27 cellular contexts compared by ENCODE assay signal in the genomic region with DNA sequence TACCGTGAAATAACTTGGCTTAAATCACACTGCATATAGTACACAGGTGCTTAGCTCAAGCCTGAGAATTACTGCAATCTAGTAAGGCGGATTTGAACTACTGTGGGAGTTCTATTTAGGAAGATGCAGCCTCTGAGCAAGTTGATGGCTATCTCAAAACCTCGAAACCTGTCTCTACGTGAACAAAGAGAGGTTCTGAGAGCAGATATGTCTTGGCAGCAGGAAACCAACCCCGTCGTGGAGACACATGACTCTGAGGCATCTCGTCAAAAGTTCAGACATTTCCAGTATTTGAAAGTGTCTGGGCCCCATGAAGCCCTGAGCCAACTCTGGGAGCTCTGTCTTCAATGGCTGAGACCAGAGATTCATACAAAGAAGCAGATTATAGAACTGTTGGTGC. TPM values are rescaled to one million over a fixed set of nuclear protein-coding genes. Genes with fewer than 3 reads are reported as not detected.
"Had no signal": no experiment of that assay in that cellular context is flagged by ENCODE, and none has a peak within 500 bp of the region (broad histone marks: within the 10 kb centered on the region; RNA-seq: fewer than 3 reads in every experiment).

No MANE protein-coding gene starts in this region.

- H3K4me3 Mint-ChIP-seq: activated B cell treated with CpG ODN at 0.5 μM for 24 hours; activated T-cell treated with anti-CD3 and anti-CD28 coated beads, Interleukin-2, amount 50 U/mL, for 4 hours; central memory CD8-positive, alpha-beta T cell; memory B cell; nephron; stimulated activated naive B cell treated with anti-CD40 and anti-IgM and Interleukin-4, amounts not matched to agents 10 μg/mL and 1 μg/mL and 100 μg/mL, for 72 hours; type B pancreatic cell had no signal

- H3K27me3 Mint-ChIP-seq: activated B cell treated with CpG ODN at 0.5 μM for 24 hours, type B pancreatic cell had no signal

- H3K27me3 ChIP-seq: breast epithelium, ovary, testis, vagina had no signal

- H3K9me3 ChIP-seq: breast epithelium, neutrophil, ovary, prostate gland, testis, vagina had no signal

- H3K27ac Mint-ChIP-seq: activated B cell treated with CpG ODN at 0.5 μM for 24 hours; activated naive CD4-positive, alpha-beta T cell treated with anti-CD3 and anti-CD28 coated beads, Interleukin-2, amount 50 U/mL, for 72 hours; memory B cell; nephron; stimulated activated naive B cell treated with anti-CD40 and anti-IgM and Interleukin-4, amounts not matched to agents 10 μg/mL and 1 μg/mL and 100 μg/mL, for 72 hours; type B pancreatic cell had no signal

- H3K27ac ChIP-seq: breast epithelium, neutrophil, ovary, prostate gland, testis, vagina had no signal

- H3K4me3 ChIP-seq: breast epithelium, ovary, prostate gland, testis, vagina had no signal

- H3K36me3 ChIP-seq: breast epithelium, neutrophil, ovary, prostate gland, vagina had no signal

- H3K36me3 Mint-ChIP-seq: activated naive CD4-positive, alpha-beta T cell treated with anti-CD3 and anti-CD28 coated beads, Interleukin-2, amount 50 U/mL, for 72 hours; stimulated activated naive B cell treated with anti-CD40 and anti-IgM and Interleukin-4, amounts not matched to agents 10 μg/mL and 1 μg/mL and 100 μg/mL, for 72 hours had no signal

- H3K4me1 ChIP-seq: breast epithelium, prostate gland, testis had no signal

- H3K9me3 Mint-ChIP-seq: activated B cell treated with CpG ODN at 0.5 μM for 24 hours; activated naive CD4-positive, alpha-beta T cell treated with anti-CD3 and anti-CD28 coated beads, Interleukin-2, amount 50 U/mL, for 72 hours; activated T-cell treated with anti-CD3 and anti-CD28 coated beads, Interleukin-2, amount 50 U/mL, for 4 hours; central memory CD8-positive, alpha-beta T cell; memory B cell; nephron; stimulated activated naive B cell treated with anti-CD40 and anti-IgM and Interleukin-4, amounts not matched to agents 10 μg/mL and 1 μg/mL and 100 μg/mL, for 72 hours; type B pancreatic cell had no signal

- ATAC-seq: activated T-cell treated with anti-CD3 and anti-CD28 coated beads, Interleukin-2, amount 50 U/mL, for 4 hours; left ventricle myocardium superior; stimulated activated naive B cell treated with anti-CD40 and anti-IgM and Interleukin-4, amounts not matched to agents 10 μg/mL and 1 μg/mL and 100 μg/mL, for 72 hours had no signal

- DNase-seq: activated B cell treated with CpG ODN at 0.5 μM for 24 hours; activated CD8-positive, alpha-beta memory T cell treated with anti-CD3 and anti-CD28 coated beads, Interleukin-2, amount 50 U/mL, for 48 hours; activated effector memory CD4-positive, alpha-beta T cell treated with Interleukin-2 at 50 U/mL for 16 hours; activated T-cell treated with anti-CD3 and anti-CD28 coated beads, Interleukin-2, amount 50 U/mL, for 4 hours; effector memory CD4-positive, alpha-beta T cell; foreskin melanocyte; hypothalamus; left ventricle myocardium superior; ovary; stimulated activated CD4-positive, alpha-beta T cell treated with anti-CD3 and anti-CD28 coated beads, Interleukin-2, amount 100 ng/mL, for 48 hours; stimulated activated CD8-positive, alpha-beta memory T cell treated with anti-CD3 and anti-CD28 coated beads, Interleukin-4, amount 100 ng/mL, for 48 hours; stimulated activated naive B cell treated with anti-CD40 and anti-IgM and Interleukin-4, amounts not matched to agents 10 μg/mL and 1 μg/mL and 100 μg/mL, for 72 hours; testis had no signal

RNA-seq across cellular contexts. Expression of gene OR2D3, which starts 11.3 kb away (rescaled TPM):
- total RNA-seq: activated B cell treated with CpG ODN at 0.5 μM for 24 hours; activated CD8-positive, alpha-beta memory T cell treated with anti-CD3 and anti-CD28 coated beads for 36 hours; activated naive CD4-positive, alpha-beta T cell treated with anti-CD3 and anti-CD28 coated beads, Interleukin-2, amount 50 U/mL, for 72 hours; activated T-cell treated with anti-CD3 and anti-CD28 coated beads, Interleukin-2, amount 50 U/mL, for 4 hours; astrocyte; breast epithelium; dermis microvascular lymphatic vessel endothelial cell; left ventricle myocardium superior; ovary; prostate gland; T-helper 1 cell treated with Interleukin-12 subunit alpha and Interleukin-12 subunit beta and Interleukin-4 antibody, amounts not matched to agents 30 ng/mL and 1 ng/mL, for 36 hours; testis; vagina had no signal
- polyA plus RNA-seq: esophagus, ovary had no signal

RNA-seq across cellular contexts. Expression of gene OR2D2, which starts 39.9 kb away (rescaled TPM):
- total RNA-seq: activated B cell treated with CpG ODN at 0.5 μM for 24 hours; activated CD8-positive, alpha-beta memory T cell treated with anti-CD3 and anti-CD28 coated beads for 36 hours; activated T-cell treated with anti-CD3 and anti-CD28 coated beads, Interleukin-2, amount 50 U/mL, for 4 hours; left ventricle myocardium superior; vagina had no signal
- polyA plus RNA-seq: esophagus, ovary had no signal

RNA-seq across cellular contexts. Expression of gene OR10A4, which starts 55.7 kb away (rescaled TPM):
- total RNA-seq: activated B cell treated with CpG ODN at 0.5 μM for 24 hours; activated CD8-positive, alpha-beta memory T cell treated with anti-CD3 and anti-CD28 coated beads for 36 hours; activated naive CD4-positive, alpha-beta T cell treated with anti-CD3 and anti-CD28 coated beads, Interleukin-2, amount 50 U/mL, for 72 hours; activated T-cell treated with anti-CD3 and anti-CD28 coated beads, Interleukin-2, amount 50 U/mL, for 4 hours; astrocyte; breast epithelium; dermis microvascular lymphatic vessel endothelial cell; left ventricle myocardium superior; ovary; prostate gland; T-helper 1 cell treated with Interleukin-12 subunit alpha and Interleukin-12 subunit beta and Interleukin-4 antibody, amounts not matched to agents 30 ng/mL and 1 ng/mL, for 36 hours; testis; vagina had no signal
- polyA plus RNA-seq: esophagus, ovary had no signal
